ENCODE assay signal across 18 cellular contexts in genomic region chr5:112355058-112355685, GRCh38.
A peak's percentile ranks its signal among the peaks of the same experiment; 100 is the strongest.
DNase-seq lines count a peak whose midpoint lies in the region; ATAC-seq lines count a peak whose summit lies in the region.
"Had no signal": no experiment of that assay in that cellular context is flagged by ENCODE, and none has a peak within 500 bp of the region (broad histone marks: within the 10 kb centered on the region; RNA-seq: fewer than 3 reads in every experiment).

No MANE protein-coding gene starts in this region.

- peak overlapping the region; percentile 80 to 81 for H3K27ac Mint-ChIP-seq in natural killer cell treated with Interleukin-12 subunit alpha and Interleukin-12 subunit beta and Interleukin-15 and Interleukin-18, amount 100 ng/mL, for 72 hours
- no peak overlapping the region for H3K27ac Mint-ChIP-seq in activated naive CD8-positive, alpha-beta T cell treated with anti-CD3 and anti-CD28 coated beads, Interleukin-2, amount 50 U/mL, for 24 hours
- H3K27ac Mint-ChIP-seq: CD4-positive, alpha-beta memory T cell had no signal

- H3K9me3 Mint-ChIP-seq in natural killer cell treated with Interleukin-12 subunit alpha and Interleukin-12 subunit beta and Interleukin-15 and Interleukin-18, amount 100 ng/mL, for 72 hours: no peaks in the 10 kb centered on the region
- H3K9me3 Mint-ChIP-seq in activated naive CD8-positive, alpha-beta T cell treated with anti-CD3 and anti-CD28 coated beads, Interleukin-2, amount 50 U/mL, for 24 hours: no peaks in the 10 kb centered on the region

- peak; percentile 57 for ATAC-seq in GM18517 (IDR thresholded peaks at IDR 0.05; ENCODE audit: unreplicated experiment)
- peak; percentile 53 for ATAC-seq in HG03280 (IDR thresholded peaks at IDR 0.05; ENCODE audit: unreplicated experiment)
- peak in 1 of 2 donors; percentile 52 for ATAC-seq in natural killer cell treated with Interleukin-12 subunit alpha and Interleukin-12 subunit beta and Interleukin-15 and Interleukin-18, amount 100 ng/mL, for 72 hours
- no peak for ATAC-seq in GM19395 (IDR thresholded peaks at IDR 0.05; ENCODE audit: unreplicated experiment)
- no peak for ATAC-seq in activated naive CD8-positive, alpha-beta T cell treated with anti-CD3 and anti-CD28 coated beads, Interleukin-2, amount 50 U/mL, for 24 hours
- ATAC-seq: A549, HCT116 had no signal

- peaks cover 32 to 45% of the 10 kb centered on the region in 2 donors for H3K4me1 Mint-ChIP-seq in natural killer cell treated with Interleukin-12 subunit alpha and Interleukin-12 subunit beta and Interleukin-15 and Interleukin-18, amount 100 ng/mL, for 72 hours (ENCODE audit: low read depth in 2 of 2)
- H3K4me1 Mint-ChIP-seq in activated naive CD8-positive, alpha-beta T cell treated with anti-CD3 and anti-CD28 coated beads, Interleukin-2, amount 50 U/mL, for 24 hours: no peaks in the 10 kb centered on the region
- H3K4me1 Mint-ChIP-seq: CD4-positive, alpha-beta memory T cell had no signal

- H3K4me3 Mint-ChIP-seq in natural killer cell treated with Interleukin-12 subunit alpha and Interleukin-12 subunit beta and Interleukin-15 and Interleukin-18, amount 100 ng/mL, for 72 hours: peak overlapping the region; percentile 84
- no peak overlapping the region for H3K4me3 Mint-ChIP-seq in activated naive CD8-positive, alpha-beta T cell treated with anti-CD3 and anti-CD28 coated beads, Interleukin-2, amount 50 U/mL, for 24 hours
- H3K4me3 Mint-ChIP-seq: CD4-positive, alpha-beta memory T cell had no signal

- no peaks in the 10 kb centered on the region for H3K27me3 Mint-ChIP-seq in natural killer cell treated with Interleukin-12 subunit alpha and Interleukin-12 subunit beta and Interleukin-15 and Interleukin-18, amount 100 ng/mL, for 72 hours
- H3K27me3 Mint-ChIP-seq in activated naive CD8-positive, alpha-beta T cell treated with anti-CD3 and anti-CD28 coated beads, Interleukin-2, amount 50 U/mL, for 24 hours: peaks cover 4% of the 10 kb centered on the region

- DNase-seq in brain pericyte (ENCODE audit: low read depth, low spot score) (peak; percentile 43), DMS153 (lab: John Stamatoyannopoulos, UW) (no peak)
- no peak for DNase-seq in natural killer cell treated with Interleukin-12 subunit alpha and Interleukin-12 subunit beta and Interleukin-15 and Interleukin-18, amount 100 ng/mL, for 72 hours (ENCODE audit: low spot score)
- DNase-seq in activated naive CD8-positive, alpha-beta T cell treated with anti-CD3 and anti-CD28 coated beads, Interleukin-2, amount 50 U/mL, for 24 hours: no peak
- DNase-seq: Calu3; CD4-positive, alpha-beta memory T cell; GOT3; NCI-H1048; NCI-H1436; NCI-H2029; NCI-H2171 treated with DMSO at 0.1 percent for 48 hours; NCI-H446 treated with DMSO at 0.1 percent for 48 hours; SHP77 had no signal

- H3K36me3 Mint-ChIP-seq in natural killer cell treated with Interleukin-12 subunit alpha and Interleukin-12 subunit beta and Interleukin-15 and Interleukin-18, amount 100 ng/mL, for 72 hours: no peaks in the 10 kb centered on the region
- H3K36me3 Mint-ChIP-seq in activated naive CD8-positive, alpha-beta T cell treated with anti-CD3 and anti-CD28 coated beads, Interleukin-2, amount 50 U/mL, for 24 hours (ENCODE audit: low read depth): no peaks in the 10 kb centered on the region
- H3K36me3 Mint-ChIP-seq: CD4-positive, alpha-beta memory T cell had no signal

Comparison
In these comparisons a context has a peak if more than half of its experiments do, and no peak if none do; other contexts are left out.
1. ATAC-seq: peak in GM18517 (single experiment) and HG03280 (single experiment); none in GM19395 (single experiment) and activated naive CD8-positive, alpha-beta T cell treated with anti-CD3 and anti-CD28 coated beads, Interleukin-2, amount 50 U/mL, for 24 hours (single experiment).